In the genomic region with DNA sequence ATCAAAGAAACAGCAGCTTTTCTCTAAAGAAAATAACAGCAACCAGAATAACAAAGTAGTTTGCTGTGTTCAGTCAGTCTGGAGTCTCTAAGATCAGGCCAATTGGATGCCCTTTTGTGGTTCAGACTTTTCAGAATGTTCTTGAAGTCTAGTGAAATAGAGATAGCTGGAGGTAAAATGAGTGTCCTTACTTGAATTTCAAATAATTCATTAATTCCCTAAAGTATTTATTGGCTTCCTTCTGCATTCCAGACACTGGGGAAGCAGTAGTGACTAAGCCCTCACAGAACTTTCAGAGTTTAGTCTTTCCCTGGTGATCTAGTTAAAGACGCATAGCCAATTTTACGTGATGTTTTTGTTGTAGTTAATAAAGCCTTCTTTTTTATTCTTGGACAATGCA, we compare ENCODE assay signal across 14 cellular contexts. TPM values are rescaled to one million over a fixed set of nuclear protein-coding genes. Genes with fewer than 3 reads are reported as not detected.
DNase-seq lines count a peak whose midpoint lies in the region; ATAC-seq and TF ChIP-seq lines count a peak whose summit lies in the region.
"Had no signal": no experiment of that assay in that cellular context is flagged by ENCODE, and none has a peak within 500 bp of the region (broad histone marks: within the 10 kb centered on the region; RNA-seq: fewer than 3 reads in every experiment).

No MANE protein-coding gene starts in this region.

- H3K4me1 Mint-ChIP-seq in mesothelial cell of epicardium (peaks cover 6% of the 10 kb centered on the region), Caco-2 (ENCODE audit: low read depth, unreplicated experiment) (no peaks in the 10 kb centered on the region)
- H3K4me1 Mint-ChIP-seq: activated CD4-positive, alpha-beta T cell treated with anti-CD3 and anti-CD28 coated beads for 36 hours; CD4-positive, CD25-positive, alpha-beta regulatory T cell had no signal

- no peak for ATAC-seq in HG02840 (IDR thresholded peaks at IDR 0.05; ENCODE audit: low FRiP score, unreplicated experiment)
- ATAC-seq: activated CD4-positive, alpha-beta T cell treated with anti-CD3 and anti-CD28 coated beads for 36 hours had no signal

- intact Hi-C loops in Caco-2 (cut with micrococcal nuclease; ENCODE audit: unreplicated experiment): no loop called here

- no peaks in the 10 kb centered on the region for H3K36me3 Mint-ChIP-seq in mesothelial cell of epicardium
- H3K36me3 Mint-ChIP-seq in Caco-2 (ENCODE audit: insufficient read depth, unreplicated experiment): no peaks in the 10 kb centered on the region
- H3K36me3 Mint-ChIP-seq: CD4-positive, CD25-positive, alpha-beta regulatory T cell had no signal

- H3K27ac ChIP-seq in coronary artery: peak overlapping the region in 1 of 2 donors; percentile 7

- peaks cover 12% of the 10 kb centered on the region for H3K27me3 Mint-ChIP-seq in mesothelial cell of epicardium (ENCODE audit: low read depth)
- no peaks in the 10 kb centered on the region for H3K27me3 Mint-ChIP-seq in Caco-2 (ENCODE audit: insufficient read depth, unreplicated experiment)

- no peaks in the 10 kb centered on the region for H3K27me3 ChIP-seq in Caco-2 (replicated peaks; ENCODE audit: control insufficient read depth, insufficient read depth, low read length)

- H3K4me3 ChIP-seq in AG09309 (ENCODE audit: control insufficient read depth, low read depth, low read length) (no peak overlapping the region), coronary artery (peak overlapping the region; percentile 1), Caco-2 (ENCODE audit: low read depth, low read length) (no peak overlapping the region)

- H3K36me3 ChIP-seq in Caco-2 (ENCODE audit: control insufficient read depth, insufficient read depth, low read length): no peaks in the 10 kb centered on the region

- peak; percentile 64 for DNase-seq in AG09309 (ENCODE audit: low read depth)
- DNase-seq in LHCN-M2 (ENCODE audit: low read depth): peak; percentile 58
- DNase-seq in coronary artery (ENCODE audit: low spot score): no peak
- DNase-seq in mesothelial cell of epicardium (ENCODE audit: low spot score in 2 of 2, unreplicated experiment in 2 of 2): no peak
- DNase-seq in COLO668 (lab: John Stamatoyannopoulos, UW; ENCODE audit: unreplicated experiment): no peak
- no peak for DNase-seq in dermis blood vessel endothelial cell
- no peak for DNase-seq in Caco-2
- DNase-seq: activated CD4-positive, alpha-beta T cell treated with anti-CD3 and anti-CD28 coated beads for 36 hours; activated T-cell treated with anti-CD3 and anti-CD28 coated beads, Interleukin-2, amount 50 U/mL, for 24 hours; CD4-positive, CD25-positive, alpha-beta regulatory T cell; NCI-H2227 treated with DMSO at 0.1 percent for 48 hours; retina; T-helper 1 cell had no signal

- TF ChIP-seq CTCF in AG09309 (IDR thresholded peaks at IDR 0.05; ENCODE audit: control insufficient read depth, insufficient read depth, low read depth, low read length, missing control alignments) (no peak), coronary artery (IDR thresholded peaks at IDR 0.05) (no peak), mesothelial cell of epicardium (IDR thresholded peaks at IDR 0.05; ENCODE audit: unreplicated experiment) (no peak), Caco-2 (IDR thresholded peaks at IDR 0.05; ENCODE audit: insufficient read depth in 1 of 2, low read depth in 1 of 2, low read length in 1 of 2, severe bottlenecking in 1 of 2, unreplicated experiment in 1 of 2) (no peak)

- H3K9me3 ChIP-seq in Caco-2: no peaks in the 10 kb centered on the region

- CTCF ChIA-PET in Caco-2 (lab: Charles Lee): no interaction called here

- no peaks in the 10 kb centered on the region for H3K4me1 ChIP-seq in Caco-2

- peak overlapping the region; percentile 47 for H3K27ac Mint-ChIP-seq in mesothelial cell of epicardium
- H3K27ac Mint-ChIP-seq in Caco-2 (ENCODE audit: unreplicated experiment): no peak overlapping the region
- H3K27ac Mint-ChIP-seq: activated CD4-positive, alpha-beta T cell treated with anti-CD3 and anti-CD28 coated beads for 36 hours; activated T-cell treated with anti-CD3 and anti-CD28 coated beads, Interleukin-2, amount 50 U/mL, for 24 hours; CD4-positive, CD25-positive, alpha-beta regulatory T cell had no signal

- H3K4me3 Mint-ChIP-seq in mesothelial cell of epicardium (no peak overlapping the region), Caco-2 (ENCODE audit: unreplicated experiment) (no peak overlapping the region)
- H3K4me3 Mint-ChIP-seq: activated CD4-positive, alpha-beta T cell treated with anti-CD3 and anti-CD28 coated beads for 36 hours; activated T-cell treated with anti-CD3 and anti-CD28 coated beads, Interleukin-2, amount 50 U/mL, for 24 hours; CD4-positive, CD25-positive, alpha-beta regulatory T cell had no signal

- H3K9me3 Mint-ChIP-seq in mesothelial cell of epicardium: peaks cover 6% of the 10 kb centered on the region
- no peaks in the 10 kb centered on the region for H3K9me3 Mint-ChIP-seq in Caco-2 (ENCODE audit: unreplicated experiment)
- H3K9me3 Mint-ChIP-seq: activated T-cell treated with anti-CD3 and anti-CD28 coated beads, Interleukin-2, amount 50 U/mL, for 24 hours had no signal

- BruUV-seq in Caco-2 (replicated peaks; lab: Mats Ljungman, UMichigan): no TSS peak

- POLR2A ChIA-PET in Caco-2 (lab: Charles Lee): no interaction called here

RNA-seq across cellular contexts. Expression of a gene that starts 58.8 kb away (rescaled TPM):
- total RNA-seq in LHCN-M2 (2014; rRNA removed) (7.6 and 11.1 TPM in 2 replicates), mesothelial cell of epicardium (5.9 to 6.5 TPM (median 6.2 TPM) in 3 replicates), dermis blood vessel endothelial cell (9.4 and 20.1 TPM in 2 replicates), Caco-2 (2022) (5.5 and 7.2 TPM in 2 replicates)
- 2.5 TPM for polyA plus RNA-seq in LHCN-M2 (2012)

RNA-seq across cellular contexts. Expression of a gene that starts 58.8 kb away (rescaled TPM):
- not detected in 2 replicates for total RNA-seq in LHCN-M2 (2014; rRNA removed)
- 0.16 TPM for polyA plus RNA-seq in LHCN-M2 (2012)
- not detected in 3 replicates for total RNA-seq in mesothelial cell of epicardium
- 0.09 TPM in 1 of 2 replicates, not detected in the other for total RNA-seq in dermis blood vessel endothelial cell
- total RNA-seq in Caco-2 (2022): not detected in 2 replicates
- total RNA-seq: CD4-positive, CD25-positive, alpha-beta regulatory T cell had no signal

Comparison
In these comparisons a context has a peak if more than half of its experiments do, and no peak if none do; other contexts are left out.
1. DNase-seq: peak in AG09309 (single experiment) and LHCN-M2 (single experiment); none in coronary artery (single experiment), mesothelial cell of epicardium (0 of 2), COLO668 (single experiment), dermis blood vessel endothelial cell (single experiment) and Caco-2 (0 of 2).